In genomic region chr16:89775223-89775622, GRCh38 we compare ENCODE assay signal across 22 cellular contexts. TPM values are rescaled to one million over a fixed set of nuclear protein-coding genes. Genes with fewer than 3 reads are reported as not detected.
DNase-seq lines count a peak whose midpoint lies in the region; ATAC-seq, FAIRE-seq and TF ChIP-seq lines count a peak whose summit lies in the region.
"Had no signal": no experiment of that assay in that cellular context is flagged by ENCODE, and none has a peak within 500 bp of the region (broad histone marks: within the 10 kb centered on the region; RNA-seq: fewer than 3 reads in every experiment).

No MANE protein-coding gene starts in this region.

- H3K14ac ChIP-seq in H1 (ENCODE audit: insufficient read length) = no peak overlapping the region

- 91% methylated on average over 13 of the region's 13 CpGs; no CpG with 5 or more reads in 1 of the 2 experiments for WGBS in H1 (ENCODE audit: extremely low coverage in 1 of 2, insufficient coverage in 1 of 2, insufficient read length in 1 of 2, insufficient replicate concordance in 2 of 2, low coverage in 1 of 2, low lambda C conversion rate in 2 of 2, missing lambda C conversion rate in 1 of 2), 2 experiments

- TF ChIP-seq CTCF in H1 (IDR thresholded peaks at IDR 0.05; ENCODE audit: control extremely low read depth in 1 of 3, insufficient read depth in 1 of 3, low read depth in 1 of 3, low read length in 3 of 3) (no peak), nephron progenitor cell (IDR thresholded peaks at IDR 0.05) (no peak)

- H3K79me1 ChIP-seq in H1 (ENCODE audit: low read depth, low read length) = no peaks in the 10 kb centered on the region

- H3K9me3 Mint-ChIP-seq in nephron progenitor cell = no peaks in the 10 kb centered on the region
- no peaks in the 10 kb centered on the region for H3K9me3 Mint-ChIP-seq in stimulated activated naive B cell treated with anti-CD40 and anti-IgM and Interleukin-4, amounts not matched to agents 10 μg/mL and 1 μg/mL and 100 μg/mL, for 72 hours
- H3K9me3 Mint-ChIP-seq: CD4-positive, CD25-positive, alpha-beta regulatory T cell; CD8-positive, alpha-beta memory T cell; HFFc6 had no signal

- H4K91ac ChIP-seq in H1 (replicated peaks; ENCODE audit: insufficient read length, low read length) = no peak overlapping the region

- no peak for FAIRE-seq in H1 (lab: Jason Lieb, UNC)
- FAIRE-seq: GM12891, GM19239, HTR-8/SVneo had no signal

- H3K4ac ChIP-seq in H1 (replicated peaks; ENCODE audit: insufficient read length, low read depth, low read length) = no peak overlapping the region

- no peak overlapping the region for H2BK5ac ChIP-seq in H1 (ENCODE audit: low read depth, low read length)

- H3K18ac ChIP-seq in H1 (ENCODE audit: extremely low read depth, low read length) = no peak overlapping the region

- no peak for ATAC-seq in stimulated activated naive B cell treated with anti-CD40 and anti-IgM and Interleukin-4, amounts not matched to agents 10 μg/mL and 1 μg/mL and 100 μg/mL, for 72 hours (replicated peaks)
- ATAC-seq: HCT116 had no signal

- DNase-seq in H4 (ENCODE audit: low spot score) (peak; percentile 1), H1 (ENCODE audit: low read depth in 1 of 2, low spot score in 2 of 2) (no peak), nephron progenitor cell (no peak), NCI-H2081 treated with DMSO at 0.1 percent for 48 hours (lab: John Stamatoyannopoulos, UW) (no peak), GF-D8 (lab: John Stamatoyannopoulos, UW) (no peak)
- no peak for DNase-seq in stimulated activated naive B cell treated with anti-CD40 and anti-IgM and Interleukin-4, amounts not matched to agents 10 μg/mL and 1 μg/mL and 100 μg/mL, for 72 hours
- DNase-seq: C1 segment of cervical spinal cord; CD4-positive, CD25-positive, alpha-beta regulatory T cell; CD8-positive, alpha-beta memory T cell; COR-L47; DMS 273 treated with DMSO at 0.1 percent for 48 hours; DMS53; DND-41; EL; GM23248; HFFc6 had no signal

- H4K5ac ChIP-seq in H1 (ENCODE audit: insufficient read length, low read depth, low read length) = no peak overlapping the region

- H3K4me2 ChIP-seq in H1 (ENCODE audit: insufficient read depth in 1 of 2, low read depth in 2 of 2, low read length in 2 of 2) = no peak overlapping the region
- H3K4me2 ChIP-seq: KMS-11 had no signal

- no peak overlapping the region for H2BK15ac ChIP-seq in H1 (ENCODE audit: low read length)

- H3K79me2 ChIP-seq in H1 (ENCODE audit: control insufficient read depth in 1 of 2, insufficient read depth in 2 of 2, low read length in 2 of 2) = no peaks in the 10 kb centered on the region

- no peak for TF ChIP-seq EP300 in H1 (IDR thresholded peaks at IDR 0.05; ENCODE audit: borderline replicate concordance in 1 of 2, low read depth in 2 of 2, low read length in 2 of 2)

- no peaks in the 10 kb centered on the region for H3K27me3 Mint-ChIP-seq in nephron progenitor cell (ENCODE audit: low read depth, poor library complexity)
- H3K27me3 Mint-ChIP-seq in stimulated activated naive B cell treated with anti-CD40 and anti-IgM and Interleukin-4, amounts not matched to agents 10 μg/mL and 1 μg/mL and 100 μg/mL, for 72 hours = no peaks in the 10 kb centered on the region
- H3K27me3 Mint-ChIP-seq: B cell; CD4-positive, CD25-positive, alpha-beta regulatory T cell; CD8-positive, alpha-beta memory T cell had no signal

- peaks cover 5 to 9% of the 10 kb centered on the region in 2 experiments for H4K20me1 ChIP-seq in H1 (replicated peaks in 1 of 2; ENCODE audit: control insufficient read depth in 1 of 2, insufficient read depth in 2 of 2, low read length in 2 of 2)

- H2BK120ac ChIP-seq in H1 (replicated peaks; ENCODE audit: low read depth, low read length) = no peak overlapping the region

- no peak overlapping the region for H3K27ac ChIP-seq in H1 (ENCODE audit: low read depth, low read length)
- H3K27ac ChIP-seq: GM23248, KMS-11 had no signal

- no peak overlapping the region for H3K4me3 Mint-ChIP-seq in nephron progenitor cell
- H3K4me3 Mint-ChIP-seq in stimulated activated naive B cell treated with anti-CD40 and anti-IgM and Interleukin-4, amounts not matched to agents 10 μg/mL and 1 μg/mL and 100 μg/mL, for 72 hours = no peak overlapping the region
- H3K4me3 Mint-ChIP-seq: B cell; CD4-positive, CD25-positive, alpha-beta regulatory T cell; CD8-positive, alpha-beta memory T cell; HFFc6 had no signal

- no peak overlapping the region for H2AFZ ChIP-seq in H1 (ENCODE audit: low read length)
- H2AFZ ChIP-seq: GM23248 had no signal

- TF ChIP-seq POLR2A in H1 (IDR thresholded peaks at IDR 0.05; ENCODE audit: control extremely low read depth in 1 of 2, low read depth in 2 of 2, low read length in 2 of 2) = no peak

- no peaks in the 10 kb centered on the region for H3K4me1 Mint-ChIP-seq in nephron progenitor cell
- H3K4me1 Mint-ChIP-seq in stimulated activated naive B cell treated with anti-CD40 and anti-IgM and Interleukin-4, amounts not matched to agents 10 μg/mL and 1 μg/mL and 100 μg/mL, for 72 hours = peaks cover 0 to 2% of the 10 kb centered on the region in 2 donors
- H3K4me1 Mint-ChIP-seq: B cell; CD4-positive, CD25-positive, alpha-beta regulatory T cell; CD8-positive, alpha-beta memory T cell had no signal

- no peak for TF ChIP-seq RAD21 in H1 (IDR thresholded peaks at IDR 0.05 in 1 of 2, conservative IDR thresholded peaks at IDR 0.05 in 1 of 2; ENCODE audit: low read depth in 2 of 2, low read length in 2 of 2)

- peaks cover 66% of the 10 kb centered on the region for H3K36me3 Mint-ChIP-seq in nephron progenitor cell (ENCODE audit: low read depth)
- H3K36me3 Mint-ChIP-seq in stimulated activated naive B cell treated with anti-CD40 and anti-IgM and Interleukin-4, amounts not matched to agents 10 μg/mL and 1 μg/mL and 100 μg/mL, for 72 hours = peaks cover 34 to 47% of the 10 kb centered on the region in 2 donors
- H3K36me3 Mint-ChIP-seq: CD8-positive, alpha-beta memory T cell had no signal

- peaks cover 38 to 82% (median 62%) of the 10 kb centered on the region in 4 experiments for H3K36me3 ChIP-seq in H1 (ENCODE audit: control insufficient read depth in 2 of 4, insufficient read depth in 4 of 4, low read length in 3 of 4)

- H3K4me1 ChIP-seq in H1 (replicated peaks in 1 of 4; ENCODE audit: control insufficient read depth in 3 of 4, insufficient read depth in 4 of 4, low read length in 3 of 4) = peaks cover 0 to 6% (median 1%) of the 10 kb centered on the region in 4 experiments; a peak in 4 of 7 replicates

- no peaks in the 10 kb centered on the region for H3K9me3 ChIP-seq in H1 (ENCODE audit: insufficient read depth in 2 of 2, low read depth in 1 of 2, low read length in 1 of 2)

- H3K23me2 ChIP-seq in H1 (ENCODE audit: low read depth, low read length) = no peaks in the 10 kb centered on the region

- no peak overlapping the region for H3K56ac ChIP-seq in H1 (replicated peaks; ENCODE audit: insufficient read length, low read depth, low read length)

- peak overlapping the region; percentile 80 for H4K8ac ChIP-seq in H1 (ENCODE audit: extremely low read depth, insufficient read depth, low read length)

- H3K27me3 ChIP-seq in H1 (replicated peaks in 1 of 4; ENCODE audit: control insufficient read depth in 3 of 4, extremely low read depth in 1 of 4, insufficient read depth in 3 of 4, low read length in 3 of 4) = no peaks in the 10 kb centered on the region

- H3K9ac ChIP-seq in H1 (replicated peaks in 1 of 4; ENCODE audit: extremely low read depth in 1 of 4, low read depth in 3 of 4, low read length in 3 of 4) = no peak overlapping the region
- H3K9ac ChIP-seq: GM23248, KMS-11 had no signal

- H2AK5ac ChIP-seq in H1 (ENCODE audit: low read depth, low read length) = no peak overlapping the region

- H2BK12ac ChIP-seq in H1 (ENCODE audit: low read depth, low read length) = no peak overlapping the region

- H3K27ac Mint-ChIP-seq in nephron progenitor cell = peak overlapping the region; percentile 48
- no peak overlapping the region for H3K27ac Mint-ChIP-seq in stimulated activated naive B cell treated with anti-CD40 and anti-IgM and Interleukin-4, amounts not matched to agents 10 μg/mL and 1 μg/mL and 100 μg/mL, for 72 hours
- H3K27ac Mint-ChIP-seq: B cell; CD4-positive, CD25-positive, alpha-beta regulatory T cell; HFFc6 had no signal

- H2BK20ac ChIP-seq in H1 (ENCODE audit: low read length) = no peak overlapping the region

- POLR2A ChIA-PET in H1 (lab: Charles Lee; ENCODE audit: partially characterized antibody) = interaction anchor here (0.8 to 1.9 kb wide), 2 partner anchors 9 to 14 kb away, joined by 3 to 8 read pairs; no protein-coding TSS in a partner anchor

- CTCF ChIA-PET in H1 (lab: Charles Lee; ENCODE audit: partially characterized antibody) = interaction anchor here (1.1 to 1.9 kb wide), 2 partner anchors 18 to 33 kb away, joined by 4 to 8 read pairs; no protein-coding TSS in a partner anchor

- no peak overlapping the region for H3K4me3 ChIP-seq in H1 (ENCODE audit: extremely low read depth in 1 of 4, insufficient read depth in 2 of 4, low read depth in 3 of 4, low read length in 4 of 4)
- H3K4me3 ChIP-seq: GM23248 had no signal

- no peak overlapping the region for H3K23ac ChIP-seq in H1 (ENCODE audit: insufficient read length)

RNA-seq across cellular contexts. Expression of gene FANCA, which starts 41.2 kb away (rescaled TPM):
- total RNA-seq in H4 (2014; rRNA removed; shearing (Covaris generic)) = 18.8 and 23.4 TPM in 2 replicates
- 78.5 and 85.9 TPM in 2 replicates for total RNA-seq in H1 (2021; fragmentation: NEBNext Ultra II Directional; extraction: Animal tissue kit (Norgen Biotek cat#: 25700))
- polyA plus RNA-seq in H1 (2011; rRNA removed) = 75.9 and 96.9 TPM in 2 replicates
- polyA plus RNA-seq in H1 (2011; cell fraction: cytosol; rRNA removed) = 70.6 TPM
- polyA plus RNA-seq in H1 (2011; cell fraction: nucleus; rRNA removed) = 371 TPM
- polyA plus RNA-seq in H1 (2012, experiment 1 of 2) = 76.6 to 83.7 TPM (median 77.9 TPM) in 4 replicates
- 34.1 TPM for polyA plus RNA-seq in H1 (2012, experiment 2 of 2)
- 41.6 TPM for polyA plus RNA-seq in H1 (2013, experiment 1 of 2)
- 35.3 TPM for polyA plus RNA-seq in H1 (2013, experiment 2 of 2)
- polyA minus RNA-seq in H1 (2011; rRNA and poly(A)+ RNA removed) = 113 and 131 TPM in 2 replicates
- 69.1 TPM for polyA minus RNA-seq in H1 (2011; cell fraction: cytosol; rRNA and poly(A)+ RNA removed)
- polyA minus RNA-seq in H1 (2011; cell fraction: nucleus; rRNA and poly(A)+ RNA removed) = 170 TPM

RNA-seq across cellular contexts. Expression of gene SPIRE2, which starts 53.1 kb away (rescaled TPM):
- 4.6 and 5.0 TPM in 2 replicates for total RNA-seq in H4 (2014; rRNA removed; shearing (Covaris generic))
- total RNA-seq in H1 (2021; fragmentation: NEBNext Ultra II Directional; extraction: Animal tissue kit (Norgen Biotek cat#: 25700)) = 12.2 and 15.4 TPM in 2 replicates
- polyA plus RNA-seq in H1 (2011; rRNA removed) = 7.4 and 10.2 TPM in 2 replicates
- 10.6 TPM for polyA plus RNA-seq in H1 (2011; cell fraction: cytosol; rRNA removed)
- 34.5 TPM for polyA plus RNA-seq in H1 (2011; cell fraction: nucleus; rRNA removed)
- 9.3 to 12.1 TPM (median 10.9 TPM) in 4 replicates for polyA plus RNA-seq in H1 (2012, experiment 1 of 2)
- polyA plus RNA-seq in H1 (2012, experiment 2 of 2) = 9.6 TPM
- polyA plus RNA-seq in H1 (2013, experiment 1 of 2) = 7.7 TPM
- polyA plus RNA-seq in H1 (2013, experiment 2 of 2) = 6.7 TPM
- 5.5 TPM in 2 replicates for polyA minus RNA-seq in H1 (2011; rRNA and poly(A)+ RNA removed)
- 10.1 TPM for polyA minus RNA-seq in H1 (2011; cell fraction: cytosol; rRNA and poly(A)+ RNA removed)
- 9.1 TPM for polyA minus RNA-seq in H1 (2011; cell fraction: nucleus; rRNA and poly(A)+ RNA removed)
- polyA plus RNA-seq: CD4-positive, CD25-positive, alpha-beta regulatory T cell had no signal

RNA-seq across cellular contexts. Expression of gene ZNF276, which starts 53.9 kb away (rescaled TPM):
- 5.9 and 6.9 TPM in 2 replicates for total RNA-seq in H4 (2014; rRNA removed; shearing (Covaris generic))
- 9.3 and 9.6 TPM in 2 replicates for total RNA-seq in H1 (2021; fragmentation: NEBNext Ultra II Directional; extraction: Animal tissue kit (Norgen Biotek cat#: 25700))
- polyA plus RNA-seq in H1 (2011; rRNA removed) = 6.4 and 10.0 TPM in 2 replicates
- 8.0 TPM for polyA plus RNA-seq in H1 (2011; cell fraction: cytosol; rRNA removed)
- 32.3 TPM for polyA plus RNA-seq in H1 (2011; cell fraction: nucleus; rRNA removed)
- 7.8 to 13.8 TPM (median 13.0 TPM) in 4 replicates for polyA plus RNA-seq in H1 (2012, experiment 1 of 2)
- polyA plus RNA-seq in H1 (2012, experiment 2 of 2) = 3.1 TPM
- polyA plus RNA-seq in H1 (2013, experiment 1 of 2) = 3.9 TPM
- polyA plus RNA-seq in H1 (2013, experiment 2 of 2) = 3.3 TPM
- 4.4 and 6.2 TPM in 2 replicates for polyA minus RNA-seq in H1 (2011; rRNA and poly(A)+ RNA removed)
- polyA minus RNA-seq in H1 (2011; cell fraction: cytosol; rRNA and poly(A)+ RNA removed) = 11.2 TPM
- polyA minus RNA-seq in H1 (2011; cell fraction: nucleus; rRNA and poly(A)+ RNA removed) = 11.4 TPM

RNA-seq across cellular contexts. Expression of gene VPS9D1, which starts 54.5 kb away (rescaled TPM):
- 4.1 and 6.0 TPM in 2 replicates for total RNA-seq in H4 (2014; rRNA removed; shearing (Covaris generic))
- 5.4 and 5.8 TPM in 2 replicates for total RNA-seq in H1 (2021; fragmentation: NEBNext Ultra II Directional; extraction: Animal tissue kit (Norgen Biotek cat#: 25700))
- 2.9 and 6.0 TPM in 2 replicates for polyA plus RNA-seq in H1 (2011; rRNA removed)
- polyA plus RNA-seq in H1 (2011; cell fraction: cytosol; rRNA removed) = 4.7 TPM
- 26.8 TPM for polyA plus RNA-seq in H1 (2011; cell fraction: nucleus; rRNA removed)
- polyA plus RNA-seq in H1 (2012, experiment 1 of 2) = 3.1 to 5.6 TPM (median 5.0 TPM) in 4 replicates
- 3.6 TPM for polyA plus RNA-seq in H1 (2012, experiment 2 of 2)
- 2.7 TPM for polyA plus RNA-seq in H1 (2013, experiment 1 of 2)
- polyA plus RNA-seq in H1 (2013, experiment 2 of 2) = 2.2 TPM
- 1.1 and 1.4 TPM in 2 replicates for polyA minus RNA-seq in H1 (2011; rRNA and poly(A)+ RNA removed)
- 1.8 TPM for polyA minus RNA-seq in H1 (2011; cell fraction: cytosol; rRNA and poly(A)+ RNA removed)
- 4.0 TPM for polyA minus RNA-seq in H1 (2011; cell fraction: nucleus; rRNA and poly(A)+ RNA removed)
